Comparison of ENCODE assay signal across 8 cellular contexts in the genomic region with DNA sequence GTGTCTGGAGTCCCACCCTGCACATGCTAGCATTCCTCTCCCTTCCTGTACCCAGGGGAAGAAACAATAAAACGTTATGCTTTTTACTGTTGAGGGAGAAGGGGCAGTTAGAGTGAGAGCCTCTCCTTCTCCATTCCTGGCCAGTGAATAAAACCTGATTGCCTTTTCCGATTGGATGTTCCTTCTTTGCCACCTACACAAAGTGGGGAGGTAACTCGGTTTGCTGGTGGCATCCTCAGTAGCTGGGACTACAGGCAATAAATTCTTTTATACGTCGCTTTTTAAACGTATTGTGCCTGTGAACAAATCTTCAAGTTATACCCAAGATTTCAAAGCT. TPM values are rescaled to one million over a fixed set of nuclear protein-coding genes. Genes with fewer than 3 reads are reported as not detected.
A peak's percentile ranks its signal among the peaks of the same experiment; 100 is the strongest.
DNase-seq lines count a peak whose midpoint lies in the region; ATAC-seq, FAIRE-seq and TF ChIP-seq lines count a peak whose summit lies in the region.

No MANE protein-coding gene starts in this region.

- H3K4me3 ChIP-seq in AG09309 (ENCODE audit: control insufficient read depth, low read depth, low read length) (peak overlapping the region; percentile 47), bronchial epithelial cell (ENCODE audit: low read depth, low read length) (peak overlapping the region; percentile 38), mucosa of stomach (ENCODE audit: low read length) (peak overlapping the region; percentile 62)
- H3K4me3 ChIP-seq in Jurkat, Clone E6-1 (ENCODE audit: low read length): peak overlapping the region; percentile 95

- H3K27me3 ChIP-seq in bronchial epithelial cell (ENCODE audit: control insufficient read depth, insufficient read depth, low read length): no peaks in the 10 kb centered on the region
- no peaks in the 10 kb centered on the region for H3K27me3 ChIP-seq in mucosa of stomach (ENCODE audit: control insufficient read depth, insufficient read depth, low read length)

- no peak for FAIRE-seq in bronchial epithelial cell (lab: Jason Lieb, UNC)

- TF ChIP-seq CTCF in AG09309 (IDR thresholded peaks at IDR 0.05; ENCODE audit: control insufficient read depth, insufficient read depth, low read depth, low read length, missing control alignments): no peak
- TF ChIP-seq CTCF in bronchial epithelial cell (IDR thresholded peaks at IDR 0.05; ENCODE audit: insufficient read depth, low read length, severe bottlenecking): no peak

- H3K4me1 ChIP-seq in mucosa of stomach (ENCODE audit: control insufficient read depth, insufficient read depth, low read length): peaks cover 11% of the 10 kb centered on the region

- no peaks in the 10 kb centered on the region for H3K9me3 ChIP-seq in mucosa of stomach (ENCODE audit: control insufficient read depth, low read length)

- H3K36me3 ChIP-seq in bronchial epithelial cell (ENCODE audit: control insufficient read depth, insufficient read depth, low read length) (peaks cover 3% of the 10 kb centered on the region), mucosa of stomach (ENCODE audit: control insufficient read depth, insufficient read depth, low read length) (no peaks in the 10 kb centered on the region)

- ATAC-seq in GM18505 (IDR thresholded peaks at IDR 0.05; ENCODE audit: unreplicated experiment) (no peak), GM21423 (IDR thresholded peaks at IDR 0.05; ENCODE audit: unreplicated experiment) (no peak)

- peak overlapping the region; percentile 10 for H3K9ac ChIP-seq in mucosa of stomach (ENCODE audit: low read length)

- no peak for DNase-seq in AG09309 (ENCODE audit: low read depth)
- DNase-seq in Jurkat, Clone E6-1 (ENCODE audit: low read depth, low spot score): no peak
- no peak for DNase-seq in bronchial epithelial cell (ENCODE audit: low read depth)
- DNase-seq in effector CD4-positive, alpha-beta T cell: no peak
- no peak for DNase-seq in GOT3 (lab: John Stamatoyannopoulos, UW)

- TF ChIP-seq POLR2A in GM18505 (IDR thresholded peaks at IDR 0.05; ENCODE audit: borderline replicate concordance, extremely low read depth, insufficient read depth, insufficient read length): no peak

RNA-seq across cellular contexts. Expression of gene MVB12A, which starts 0.7 kb away (rescaled TPM):
- 78.9 TPM for polyA plus RNA-seq in Jurkat, Clone E6-1 (2012; ENCODE audit: insufficient read depth, insufficient read length)
- 22.9 and 23.8 TPM in 2 replicates for total RNA-seq in bronchial epithelial cell

RNA-seq across cellular contexts. Expression of gene BST2, which starts 13.7 kb away (rescaled TPM):
- polyA plus RNA-seq in Jurkat, Clone E6-1 (2012; ENCODE audit: insufficient read depth, insufficient read length): not detected
- total RNA-seq in bronchial epithelial cell: 2.2 and 8.7 TPM in 2 replicates

RNA-seq across cellular contexts. Expression of gene CCDC194, which starts 25.1 kb away (rescaled TPM):
- polyA plus RNA-seq in Jurkat, Clone E6-1 (2012; ENCODE audit: insufficient read depth, insufficient read length): not detected
- not detected in 2 replicates for total RNA-seq in bronchial epithelial cell

RNA-seq across cellular contexts. Expression of gene TMEM221, which starts 29.3 kb away (rescaled TPM):
- polyA plus RNA-seq in Jurkat, Clone E6-1 (2012; ENCODE audit: insufficient read depth, insufficient read length): not detected
- total RNA-seq in bronchial epithelial cell: 0.13 TPM in 1 of 2 replicates, not detected in the other

RNA-seq across cellular contexts. Expression of gene NXNL1, which starts 41.6 kb away (rescaled TPM):
- polyA plus RNA-seq in Jurkat, Clone E6-1 (2012; ENCODE audit: insufficient read depth, insufficient read length): not detected
- not detected in 2 replicates for total RNA-seq in bronchial epithelial cell

Comparison
In these comparisons a context has a peak if more than half of its experiments do, and no peak if none do; other contexts are left out.
1. H3K4me3 ChIP-seq: peak in every context shown above with its lines; median percentile 95 in Jurkat, Clone E6-1; 62 in mucosa of stomach; 47 in AG09309; 38 in bronchial epithelial cell.